In genomic region chr16:4814046-4814445, GRCh38 we compare ENCODE assay signal across 18 cellular contexts. TPM values are rescaled to one million over a fixed set of nuclear protein-coding genes. Genes with fewer than 3 reads are reported as not detected.
A peak's percentile ranks its signal among the peaks of the same experiment; 100 is the strongest.
DNase-seq lines count a peak whose midpoint lies in the region; ATAC-seq and TF ChIP-seq lines count a peak whose summit lies in the region.
"Had no signal": no experiment of that assay in that cellular context is flagged by ENCODE, and none has a peak within 500 bp of the region (broad histone marks: within the 10 kb centered on the region; RNA-seq: fewer than 3 reads in every experiment).

No MANE protein-coding gene starts in this region.

- ATAC-seq in Right ventricle myocardium inferior, result peak; percentile 80
- ATAC-seq in left ventricle myocardium superior, result peak; percentile 87
- ATAC-seq in gastrocnemius medialis, result peak; percentile 97 to 98
- no peak for ATAC-seq in HG03565 (IDR thresholded peaks at IDR 0.05; ENCODE audit: unreplicated experiment)

- no peak for TF ChIP-seq CTCF in gastrocnemius medialis (IDR thresholded peaks at IDR 0.05 in 4 of 5, conservative IDR thresholded peaks at IDR 0.05 in 1 of 5)

- no peaks in the 10 kb centered on the region for H3K9me3 ChIP-seq in gastrocnemius medialis
- H3K9me3 ChIP-seq: BLaER1 had no signal

- no peak overlapping the region for H3K4me3 ChIP-seq in gastrocnemius medialis
- H3K4me3 ChIP-seq: BLaER1 had no signal

- H3K27ac ChIP-seq in gastrocnemius medialis, result peak overlapping the region; percentile 88 to 92 (median 90)
- H3K27ac ChIP-seq: 22Rv1, BLaER1, KMS-11 had no signal

- no peak for DNase-seq in Right ventricle myocardium inferior (ENCODE audit: missing footprints)
- no peak for DNase-seq in cardiac septum (ENCODE audit: low spot score)
- DNase-seq in left ventricle myocardium superior, result no peak
- peak; percentile 62 to 79 for DNase-seq in gastrocnemius medialis
- no peak for DNase-seq in HuH-7.5 (ENCODE audit: low spot score)
- no peak for DNase-seq in SIG-M5 treated with dmso at 0.1 percent for 504 hours (lab: John Stamatoyannopoulos, UW; ENCODE audit: unreplicated experiment)
- no peak for DNase-seq in NK-92 treated with Interleukin-12 subunit alpha and Interleukin-12 subunit beta, amount 100 ng/mL, for 24 hours (lab: John Stamatoyannopoulos, UW)
- DNase-seq: DMS 273 treated with DMSO at 0.1 percent for 48 hours, NCI-H1092 treated with DMSO at 0.1 percent for 48 hours, NCI-H1694 treated with DMSO at 0.1 percent for 48 hours, NCI-H446, NCI-H774 had no signal

- peaks cover 0 to 79% of the 10 kb centered on the region in 2 donors for H3K36me3 ChIP-seq in gastrocnemius medialis

- in situ Hi-C loops in gastrocnemius medialis (cut with MboI; ENCODE audit: low sequenced_read_pairs in 4 of 4), result no loop called here

- no peaks in the 10 kb centered on the region for H3K27me3 ChIP-seq in gastrocnemius medialis
- H3K27me3 ChIP-seq: BLaER1 had no signal

- intact Hi-C loops in Right ventricle myocardium inferior (cut with DNase I) (loop anchor here (2.0 kb wide), 1 partner anchor 17 kb away; no protein-coding TSS in a partner anchor), cardiac septum (cut with DNase I) (no loop called here), left ventricle myocardium superior (cut with micrococcal nuclease) (no loop called here), gastrocnemius medialis (cut with DNase I; ENCODE audit: low total_unique reads) (no loop called here)

- TF ChIP-seq POLR2A in gastrocnemius medialis (IDR thresholded peaks at IDR 0.05), result no peak

- H3K4me1 ChIP-seq in gastrocnemius medialis, result peaks cover 19% of the 10 kb centered on the region in 2 donors
- H3K4me1 ChIP-seq: BLaER1 had no signal

RNA-seq across cellular contexts. Expression of gene ROGDI, which starts 11.6 kb away (rescaled TPM):
- total RNA-seq in Right ventricle myocardium inferior (102 TPM), cardiac septum (69.9 TPM), left ventricle myocardium superior (134 TPM), gastrocnemius medialis (10 to 100 TPM; 11.6 to 31.1 (median 26.0) TPM)

RNA-seq across cellular contexts. Expression of gene SMIM22, which starts 18.9 kb away (rescaled TPM):
- total RNA-seq in Right ventricle myocardium inferior (not detected), cardiac septum (not detected), left ventricle myocardium superior (not detected), gastrocnemius medialis (not detected)
- total RNA-seq: H4 had no signal

RNA-seq across cellular contexts. Expression of gene SEPTIN12, which starts 25.9 kb away (rescaled TPM):
- total RNA-seq in Right ventricle myocardium inferior, result not detected
- not detected for total RNA-seq in cardiac septum
- total RNA-seq in left ventricle myocardium superior, result not detected
- total RNA-seq in gastrocnemius medialis, result not detected
- total RNA-seq: H4, MCF 10A had no signal

RNA-seq across cellular contexts. Expression of gene GLYR1, which starts 33.0 kb away (rescaled TPM):
- 88.8 TPM for total RNA-seq in Right ventricle myocardium inferior
- total RNA-seq in cardiac septum, result 64.9 TPM
- 102 TPM for total RNA-seq in left ventricle myocardium superior
- total RNA-seq in gastrocnemius medialis, result 10 to 100 TPM; 39.4 to 56.7 (median 53.0) TPM

RNA-seq across cellular contexts. Expression of gene UBN1, which starts 33.2 kb away (rescaled TPM):
- total RNA-seq in Right ventricle myocardium inferior, result 45.2 TPM
- total RNA-seq in cardiac septum, result 23.6 TPM
- 50.9 TPM for total RNA-seq in left ventricle myocardium superior
- 10 to 100 TPM; 25.3 to 33.4 (median 28.2) TPM for total RNA-seq in gastrocnemius medialis

Comparison
In these comparisons a context has a peak if more than half of its experiments do, and no peak if none do; other contexts are left out.
1. DNase-seq: peak in gastrocnemius medialis (2 of 2); none in Right ventricle myocardium inferior (single experiment), cardiac septum (single experiment), left ventricle myocardium superior (single experiment), HuH-7.5 (single experiment), SIG-M5 treated with dmso at 0.1 percent for 504 hours (single experiment) and NK-92 treated with Interleukin-12 subunit alpha and Interleukin-12 subunit beta, amount 100 ng/mL, for 24 hours (single experiment).